9 cellular contexts compared by ENCODE assay signal in the genomic region with DNA sequence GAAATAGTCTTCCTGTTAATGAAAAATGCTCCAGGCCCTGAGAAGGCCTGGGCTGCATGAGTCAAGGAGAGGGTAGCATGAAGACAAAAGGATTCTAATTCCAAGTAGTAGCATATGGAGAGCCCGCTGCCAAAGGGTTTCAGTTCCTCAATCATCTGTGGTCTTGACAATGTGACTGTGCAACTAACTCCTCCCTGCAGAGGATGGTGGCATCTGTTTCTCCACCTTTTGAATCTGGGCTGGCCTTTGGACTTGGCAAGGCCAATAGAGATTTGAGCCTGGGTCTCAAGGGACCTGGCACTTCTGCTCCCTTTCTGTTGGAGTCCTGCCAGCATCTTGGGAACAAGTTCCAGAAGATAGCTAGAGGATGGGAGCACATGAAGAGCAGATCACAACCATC. TPM values are rescaled to one million over a fixed set of nuclear protein-coding genes. Genes with fewer than 3 reads are reported as not detected.
DNase-seq lines count a peak whose midpoint lies in the region; ATAC-seq and TF ChIP-seq lines count a peak whose summit lies in the region.
"Had no signal": no experiment of that assay in that cellular context is flagged by ENCODE, and none has a peak within 500 bp of the region (broad histone marks: within the 10 kb centered on the region; RNA-seq: fewer than 3 reads in every experiment).

No MANE protein-coding gene starts in this region.

- TF ChIP-seq CTCF in OCI-LY7 (conservative IDR thresholded peaks at IDR 0.05; ENCODE audit: low read length): no peak
- no peak for TF ChIP-seq CTCF in smooth muscle cell (IDR thresholded peaks at IDR 0.05; ENCODE audit: borderline replicate concordance, insufficient read depth, poor library complexity, severe bottlenecking)

- no peak overlapping the region for H3K18ac ChIP-seq in mesenchymal stem cell (ENCODE audit: low read depth in 1 of 2, low read length in 2 of 2)

- H2BK5ac ChIP-seq in mesenchymal stem cell (ENCODE audit: low read depth, low read length, poor library complexity, severe bottlenecking): no peak overlapping the region

- no peak overlapping the region for H2BK12ac ChIP-seq in mesenchymal stem cell (ENCODE audit: low read length in 2 of 2)

- ATAC-seq in GM18519 (IDR thresholded peaks at IDR 0.05; ENCODE audit: low FRiP score, unreplicated experiment): peak; percentile 51
- peak; percentile 69 for ATAC-seq in HG03378 (IDR thresholded peaks at IDR 0.05; ENCODE audit: unreplicated experiment)
- ATAC-seq in GM21737 (IDR thresholded peaks at IDR 0.05; ENCODE audit: unreplicated experiment): no peak

- H4K20me1 ChIP-seq in OCI-LY7 (ENCODE audit: insufficient read depth, low read length) (no peaks in the 10 kb centered on the region), smooth muscle cell (ENCODE audit: low read depth) (no peaks in the 10 kb centered on the region)

- H3K79me2 ChIP-seq in OCI-LY7 (ENCODE audit: insufficient read depth, low read depth, low read length) (no peaks in the 10 kb centered on the region), smooth muscle cell (ENCODE audit: low read depth) (no peaks in the 10 kb centered on the region)

- no peak overlapping the region for H3K23ac ChIP-seq in mesenchymal stem cell (ENCODE audit: low read length in 2 of 2)

- H4K8ac ChIP-seq in mesenchymal stem cell (ENCODE audit: low read length): no peak overlapping the region

- no peaks in the 10 kb centered on the region for H3K9me2 ChIP-seq in OCI-LY7 (ENCODE audit: insufficient read depth, low read length)

- 86% methylated on average over 1 of the region's 1 CpG for WGBS in mesenchymal stem cell
- WGBS in smooth muscle cell (ENCODE audit: low lambda C conversion rate): 92% methylated on average over 1 of the region's 1 CpG

- no peak overlapping the region for H3K14ac ChIP-seq in mesenchymal stem cell (ENCODE audit: low read length in 2 of 2)

- H3K4ac ChIP-seq in mesenchymal stem cell (ENCODE audit: low read depth in 1 of 2, low read length in 2 of 2): no peak overlapping the region

- H3K4me1 ChIP-seq in OCI-LY7 (ENCODE audit: insufficient read depth, low read length, poor library complexity, severe bottlenecking): no peaks in the 10 kb centered on the region
- H3K4me1 ChIP-seq in mesenchymal stem cell (ENCODE audit: control insufficient read depth, insufficient read depth, low read depth, low read length): no peaks in the 10 kb centered on the region
- no peaks in the 10 kb centered on the region for H3K4me1 ChIP-seq in smooth muscle cell (ENCODE audit: low read depth)

- no peaks in the 10 kb centered on the region for H3K79me1 ChIP-seq in mesenchymal stem cell (replicated peaks; ENCODE audit: low read length, poor library complexity, severe bottlenecking)

- intact Hi-C loops in OCI-LY7 (cut with micrococcal nuclease; ENCODE audit: unreplicated experiment): no loop called here

- H3K36me3 ChIP-seq in OCI-LY7 (ENCODE audit: insufficient read depth, low read length) (no peaks in the 10 kb centered on the region), mesenchymal stem cell (ENCODE audit: control insufficient read depth in 1 of 2, insufficient read depth in 2 of 2, low read depth in 1 of 2, low read length in 2 of 2) (no peaks in the 10 kb centered on the region), smooth muscle cell (ENCODE audit: low read depth) (no peaks in the 10 kb centered on the region)

- H3K4me3 ChIP-seq in OCI-LY7 (ENCODE audit: low read depth, low read length, poor library complexity, severe bottlenecking) (no peak overlapping the region), mesenchymal stem cell (ENCODE audit: insufficient read depth in 1 of 2, low read depth in 1 of 2, low read length in 2 of 2) (no peak overlapping the region), smooth muscle cell (no peak overlapping the region)

- DNase-seq in OCI-LY7 (ENCODE audit: low spot score) (peak; percentile 9), mesenchymal stem cell (no peak), dedifferentiated amniotic fluid mesenchymal stem cell (ENCODE audit: extremely low spot score) (no peak), DMS114 treated with DMSO at 0.1 percent for 48 hours (lab: John Stamatoyannopoulos, UW; ENCODE audit: unreplicated experiment) (no peak), smooth muscle cell (lab: John Stamatoyannopoulos, UW; ENCODE audit: unreplicated experiment) (no peak)

- H3K4me2 ChIP-seq in OCI-LY7 (ENCODE audit: low read length) (no peak overlapping the region), mesenchymal stem cell (ENCODE audit: low read length, poor library complexity, severe bottlenecking) (no peak overlapping the region), smooth muscle cell (no peak overlapping the region)

- no peaks in the 10 kb centered on the region for H3F3A ChIP-seq in smooth muscle cell (ENCODE audit: low read depth)

- CTCF ChIA-PET in OCI-LY7 (lab: Charles Lee; ENCODE audit: unreplicated experiment): no interaction called here

- H2AFZ ChIP-seq in OCI-LY7 (ENCODE audit: low read length): no peak overlapping the region
- H2AFZ ChIP-seq in mesenchymal stem cell (ENCODE audit: low read depth, low read length): no peak overlapping the region
- no peak overlapping the region for H2AFZ ChIP-seq in smooth muscle cell (ENCODE audit: low read depth)

- H3K9ac ChIP-seq in mesenchymal stem cell (ENCODE audit: low read length): no peak overlapping the region
- no peak overlapping the region for H3K9ac ChIP-seq in smooth muscle cell (ENCODE audit: low read depth)

- H3K27ac ChIP-seq in OCI-LY7 (ENCODE audit: low read depth, low read length, poor library complexity, severe bottlenecking): no peak overlapping the region
- no peak overlapping the region for H3K27ac ChIP-seq in mesenchymal stem cell (ENCODE audit: low read length, poor library complexity, severe bottlenecking)
- H3K27ac ChIP-seq in smooth muscle cell (ENCODE audit: low read depth): no peak overlapping the region
- H3K27ac ChIP-seq: epithelial cell of prostate had no signal

- POLR2A ChIA-PET in OCI-LY7 (lab: Charles Lee): no interaction called here

- H2BK120ac ChIP-seq in mesenchymal stem cell (ENCODE audit: low read depth, low read length): no peak overlapping the region

- no peaks in the 10 kb centered on the region for H3K27me3 ChIP-seq in mesenchymal stem cell (ENCODE audit: control insufficient read depth in 1 of 2, insufficient read depth in 1 of 2, low read length in 2 of 2)
- no peaks in the 10 kb centered on the region for H3K27me3 ChIP-seq in smooth muscle cell (ENCODE audit: low read depth)

- no TSS peak for BruUV-seq in OCI-LY7 (replicated peaks; lab: Mats Ljungman, UMichigan)

- H3K9me3 ChIP-seq in OCI-LY7 (ENCODE audit: low read length): no peaks in the 10 kb centered on the region
- H3K9me3 ChIP-seq in mesenchymal stem cell (ENCODE audit: control insufficient read depth, low read length): no peaks in the 10 kb centered on the region
- H3K9me3 ChIP-seq in smooth muscle cell (replicated peaks; ENCODE audit: low read depth): no peaks in the 10 kb centered on the region

- no peak overlapping the region for H2AK5ac ChIP-seq in mesenchymal stem cell (ENCODE audit: low read length, severe bottlenecking)

- peak overlapping the region; percentile 50 for H4K91ac ChIP-seq in mesenchymal stem cell (ENCODE audit: low read length)

- no peak overlapping the region for H2BK15ac ChIP-seq in mesenchymal stem cell (ENCODE audit: low read depth, poor library complexity, severe bottlenecking)

RNA-seq across cellular contexts. Expression of gene ANKEF1, which starts 35.1 kb away (rescaled TPM):
- 1.1 and 2.0 TPM in 2 replicates for total RNA-seq in OCI-LY7 (2014; rRNA removed; shearing (Covaris generic))
- total RNA-seq in OCI-LY7 (2022): 4.7 and 6.4 TPM in 2 replicates
- polyA plus RNA-seq in mesenchymal stem cell (2013, experiment 1 of 2): 0.69 TPM
- polyA plus RNA-seq in mesenchymal stem cell (2013, experiment 2 of 2): 0.77 TPM
- 1.2 and 1.8 TPM in 2 replicates for total RNA-seq in smooth muscle cell
- 0.09 and 1.8 TPM in 2 replicates for polyA plus RNA-seq in smooth muscle cell
